ENCODE assay signal across 20 cellular contexts in genomic region chr3:25633919-25634318, GRCh38.
"Had no signal": no experiment of that assay in that cellular context is flagged by ENCODE, and none has a peak within 500 bp of the region (broad histone marks: within the 10 kb centered on the region; RNA-seq: fewer than 3 reads in every experiment).

No MANE protein-coding gene starts in this region.

- H3K4me1 ChIP-seq: esophagus squamous epithelium, gastrocnemius medialis, left lung, prostate gland, tibial artery had no signal

- H3K36me3 ChIP-seq: ovary, prostate gland had no signal

- H3K4me3 Mint-ChIP-seq: activated naive CD8-positive, alpha-beta T cell treated with anti-CD3 and anti-CD28 coated beads, Interleukin-2, amount 10 ng/mL, durations not matched to agents 7 days and 5 days; naive thymus-derived CD4-positive, alpha-beta T cell; stimulated activated naive CD8-positive, alpha-beta T cell treated with anti-CD3 and anti-CD28 coated beads, Interleukin-15, Interleukin-2, amounts not matched to agents 100 ng/mL and 50 ng/mL, for 24 hours had no signal

- H3K27me3 ChIP-seq: esophagus squamous epithelium, gastrocnemius medialis, left lung, ovary, tibial artery had no signal

- H3K9me3 Mint-ChIP-seq: activated naive CD8-positive, alpha-beta T cell treated with anti-CD3 and anti-CD28 coated beads, Interleukin-2, amount 10 ng/mL, durations not matched to agents 7 days and 5 days; naive thymus-derived CD4-positive, alpha-beta T cell; stimulated activated naive CD8-positive, alpha-beta T cell treated with anti-CD3 and anti-CD28 coated beads, Interleukin-15, Interleukin-2, amounts not matched to agents 100 ng/mL and 50 ng/mL, for 24 hours had no signal

- H3K27me3 Mint-ChIP-seq: activated naive CD8-positive, alpha-beta T cell treated with anti-CD3 and anti-CD28 coated beads, Interleukin-2, amount 10 ng/mL, durations not matched to agents 7 days and 5 days; naive thymus-derived CD4-positive, alpha-beta T cell; stimulated activated naive CD8-positive, alpha-beta T cell treated with anti-CD3 and anti-CD28 coated beads, Interleukin-15, Interleukin-2, amounts not matched to agents 100 ng/mL and 50 ng/mL, for 24 hours had no signal

- H3K27ac ChIP-seq: coronary artery, esophagus squamous epithelium, gastrocnemius medialis, left lung, ovary, prostate gland, tibial artery, WERI-Rb-1 had no signal

- H3K27ac Mint-ChIP-seq: activated naive CD8-positive, alpha-beta T cell treated with anti-CD3 and anti-CD28 coated beads, Interleukin-2, amount 10 ng/mL, durations not matched to agents 7 days and 5 days had no signal

- H3K4me3 ChIP-seq: coronary artery, esophagus squamous epithelium, gastrocnemius medialis, left lung, lung, ovary, prostate gland, tibial artery had no signal

- ATAC-seq: gastrocnemius medialis; left lung; naive thymus-derived CD4-positive, alpha-beta T cell had no signal

- DNase-seq: activated CD4-positive, alpha-beta T cell treated with anti-CD3 and anti-CD28 coated beads for 1 hour; activated naive CD4-positive, alpha-beta T cell treated with Interleukin-2 at 50 U/mL for 16 hours; activated naive CD8-positive, alpha-beta T cell treated with anti-CD3 and anti-CD28 coated beads, Interleukin-2, amount 10 ng/mL, durations not matched to agents 7 days and 5 days; activated T-cell treated with anti-CD3 and anti-CD28 coated beads, Interleukin-2, amount 50 U/mL, for 1 hour; amygdala; cerebellar nuclear complex; esophagus squamous epithelium; gastrocnemius medialis; hippocampal formation; kidney glomerular epithelial cell; left lung; naive thymus-derived CD4-positive, alpha-beta T cell; ovary; stimulated activated CD4-positive, alpha-beta T cell treated with anti-CD3 and anti-CD28 coated beads, Interleukin-2, amount 100 ng/mL, for 48 hours; tibial artery; WERI-Rb-1 had no signal
